8 cellular contexts compared by ENCODE assay signal in the genomic region with DNA sequence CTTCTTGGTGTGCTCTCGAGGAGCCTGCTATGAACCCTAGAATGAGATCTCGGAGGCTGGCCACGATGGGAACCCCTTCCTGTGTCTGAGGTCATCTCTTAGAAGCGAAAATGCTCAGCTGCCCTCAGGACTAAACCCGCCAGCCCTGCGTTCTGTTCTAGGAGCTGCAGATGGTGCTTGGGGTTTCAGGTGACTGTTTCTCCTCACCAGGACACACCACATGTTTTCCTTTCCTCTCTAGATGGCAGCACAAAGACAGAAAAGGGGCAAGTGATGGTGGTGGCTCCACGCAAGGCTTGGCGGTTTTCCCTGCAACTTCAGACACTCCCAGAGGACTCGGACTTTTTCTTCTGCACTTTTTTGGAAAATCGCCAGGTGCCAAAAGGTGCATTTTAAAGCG.
A peak's percentile ranks its signal among the peaks of the same experiment; 100 is the strongest.
DNase-seq lines count a peak whose midpoint lies in the region; ATAC-seq and TF ChIP-seq lines count a peak whose summit lies in the region.

No MANE protein-coding gene starts in this region.

- DNase-seq in AG08395 (ENCODE audit: low spot score) = peak; percentile 26
- DNase-seq in SK-N-DZ (ENCODE audit: low spot score) = peak; percentile 42
- DNase-seq in glutamatergic neuron = peak; percentile 28
- DNase-seq in RPMI8226 = no peak
- DNase-seq in GM19238 (ENCODE audit: insufficient read length, low spot score) = no peak

- H3K36me3 Mint-ChIP-seq in glutamatergic neuron (ENCODE audit: unreplicated experiment) = no peaks in the 10 kb centered on the region

- H3K27ac ChIP-seq in HUES48 (ENCODE audit: low read depth, low read length) = peak overlapping the region; percentile 29

- no peaks in the 10 kb centered on the region for H3K9me3 ChIP-seq in HUES48 (ENCODE audit: control insufficient read depth, insufficient read depth, low read length)

- peaks cover 4% of the 10 kb centered on the region for H3K4me1 Mint-ChIP-seq in glutamatergic neuron (ENCODE audit: low read depth, unreplicated experiment)

- H3K27ac Mint-ChIP-seq in glutamatergic neuron (ENCODE audit: unreplicated experiment) = no peak overlapping the region

- H3K9ac ChIP-seq in HUES48 (ENCODE audit: low read depth, low read length) = no peak overlapping the region

- peaks cover 2% of the 10 kb centered on the region for H3K9me3 Mint-ChIP-seq in glutamatergic neuron (ENCODE audit: unreplicated experiment)

- H3K36me3 ChIP-seq in HUES48 (ENCODE audit: control insufficient read depth, insufficient read depth, low read length) = peaks cover 5% of the 10 kb centered on the region; the same call in 1 of the 2 replicates

- H3K4me3 Mint-ChIP-seq in glutamatergic neuron (ENCODE audit: unreplicated experiment) = no peak overlapping the region

- H3K27me3 ChIP-seq in HUES48 (ENCODE audit: control insufficient read depth, insufficient read depth, low read length) = no peaks in the 10 kb centered on the region

- no peak for ATAC-seq in HG02938 (IDR thresholded peaks at IDR 0.05; ENCODE audit: unreplicated experiment)
- no peak for ATAC-seq in HG03025 (IDR thresholded peaks at IDR 0.05; ENCODE audit: low FRiP score, unreplicated experiment)

- TF ChIP-seq CTCF in glutamatergic neuron (IDR thresholded peaks at IDR 0.05; ENCODE audit: partially characterized antibody, unreplicated experiment) = no peak

- H3K4me3 ChIP-seq in HUES48 (ENCODE audit: low read depth, low read length) = no peak overlapping the region

- H3K27me3 Mint-ChIP-seq in glutamatergic neuron (ENCODE audit: unreplicated experiment) = no peaks in the 10 kb centered on the region

- H3K4me1 ChIP-seq in HUES48 (ENCODE audit: control insufficient read depth, insufficient read depth, low read length) = no peaks in the 10 kb centered on the region

Comparison
In these comparisons a context has a peak if more than half of its experiments do, and no peak if none do; other contexts are left out.
1. DNase-seq: peak in AG08395 (single experiment), SK-N-DZ (single experiment) and glutamatergic neuron (single experiment); none in RPMI8226 (single experiment) and GM19238 (single experiment).